ENCODE assay signal across 9 cellular contexts in the genomic region with DNA sequence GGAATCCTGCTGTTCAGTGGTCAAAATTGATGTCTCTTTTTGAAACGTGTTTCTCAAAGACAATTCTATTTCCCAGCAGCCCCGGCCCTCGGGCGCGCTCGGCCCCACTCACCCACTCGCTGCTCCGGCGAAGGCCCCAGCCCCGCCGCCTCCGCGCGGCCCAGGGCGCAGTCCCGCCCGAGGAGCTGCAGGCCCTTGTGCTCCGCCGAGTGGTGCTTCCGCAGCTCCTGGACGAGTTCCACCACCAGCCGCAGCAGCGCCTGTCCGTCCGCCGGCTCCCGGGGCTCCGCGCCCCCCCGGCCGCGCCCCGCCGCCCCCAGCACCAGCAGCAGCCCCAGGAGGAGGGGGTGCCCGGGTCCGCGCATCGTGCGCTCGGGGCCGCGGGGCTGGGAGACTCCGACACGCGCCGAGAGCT. TPM values are rescaled to one million over a fixed set of nuclear protein-coding genes. Genes with fewer than 3 reads are reported as not detected.
DNase-seq lines count a peak whose midpoint lies in the region; ATAC-seq and TF ChIP-seq lines count a peak whose summit lies in the region.
"Had no signal": no experiment of that assay in that cellular context is flagged by ENCODE, and none has a peak within 500 bp of the region (broad histone marks: within the 10 kb centered on the region; RNA-seq: fewer than 3 reads in every experiment).

No MANE protein-coding gene starts in this region.

- H3K9me3 ChIP-seq in GM23248 (ENCODE audit: low read depth) (no peaks in the 10 kb centered on the region), right atrium auricular region (no peaks in the 10 kb centered on the region), spleen (no peaks in the 10 kb centered on the region)

- no peaks in the 10 kb centered on the region for H3K9me3 Mint-ChIP-seq in activated CD8-positive, alpha-beta T cell treated with anti-CD3 and anti-CD28 coated beads, Interleukin-2, amount 10 ng/mL, durations not matched to agents 7 days and 5 days (ENCODE audit: insufficient read depth)

- peaks cover under 1% of the 10 kb centered on the region for H3K36me3 Mint-ChIP-seq in activated CD8-positive, alpha-beta T cell treated with anti-CD3 and anti-CD28 coated beads, Interleukin-2, amount 10 ng/mL, durations not matched to agents 7 days and 5 days (ENCODE audit: low read depth)

- H4K20me1 ChIP-seq in GM23248 (ENCODE audit: insufficient read depth), result no peaks in the 10 kb centered on the region

- H3F3A ChIP-seq in GM23248 (ENCODE audit: insufficient read depth), result peaks cover 37% of the 10 kb centered on the region

- peaks cover 9% of the 10 kb centered on the region for H3K4me1 Mint-ChIP-seq in activated CD8-positive, alpha-beta T cell treated with anti-CD3 and anti-CD28 coated beads, Interleukin-2, amount 10 ng/mL, durations not matched to agents 7 days and 5 days (ENCODE audit: low read depth)

- CTCF ChIA-PET in activated CD8-positive, alpha-beta T cell treated with anti-CD3 and anti-CD28 coated beads, Interleukin-2, amount 10 ng/mL, durations not matched to agents 7 days and 5 days (lab: Charles Lee), result no interaction called here

- peak; percentile 65 for ATAC-seq in activated CD8-positive, alpha-beta T cell treated with anti-CD3 and anti-CD28 coated beads, Interleukin-2, amount 10 ng/mL, durations not matched to agents 7 days and 5 days
- no peak for ATAC-seq in GM21528 (IDR thresholded peaks at IDR 0.05; ENCODE audit: low FRiP score, unreplicated experiment)

- intact Hi-C loops in spleen (cut with DNase I; ENCODE audit: low total_unique reads), result no loop called here

- TF ChIP-seq CTCF in right atrium auricular region (IDR thresholded peaks at IDR 0.05) (no peak), spleen (IDR thresholded peaks at IDR 0.05 in 8 of 11, conservative IDR thresholded peaks at IDR 0.05 in 3 of 11) (no peak)

- no peak overlapping the region for H3K4me3 Mint-ChIP-seq in activated CD8-positive, alpha-beta T cell treated with anti-CD3 and anti-CD28 coated beads, Interleukin-2, amount 10 ng/mL, durations not matched to agents 7 days and 5 days

- no peak overlapping the region for H2AFZ ChIP-seq in GM23248

- H3K27ac Mint-ChIP-seq in activated CD8-positive, alpha-beta T cell treated with anti-CD3 and anti-CD28 coated beads, Interleukin-2, amount 10 ng/mL, durations not matched to agents 7 days and 5 days, result no peak overlapping the region

- in situ Hi-C loops in GM23248 (cut with MboI), result no loop called here

- no peaks in the 10 kb centered on the region for H3K79me2 ChIP-seq in GM23248 (ENCODE audit: insufficient read depth)

- H3K4me1 ChIP-seq in GM23248 (ENCODE audit: insufficient read depth) (peaks cover 24% of the 10 kb centered on the region), right atrium auricular region (peaks cover 0 to 34% of the 10 kb centered on the region in 2 donors), spleen (peaks cover 13 to 43% (median 33%) of the 10 kb centered on the region in 6 donors)

- POLR2A ChIA-PET in activated CD8-positive, alpha-beta T cell treated with anti-CD3 and anti-CD28 coated beads, Interleukin-2, amount 10 ng/mL, durations not matched to agents 7 days and 5 days (lab: Charles Lee), result no interaction called here

- peak; percentile 42 for DNase-seq in GM23248
- no peak for DNase-seq in activated CD8-positive, alpha-beta T cell treated with anti-CD3 and anti-CD28 coated beads, Interleukin-2, amount 10 ng/mL, durations not matched to agents 7 days and 5 days
- DNase-seq in right atrium auricular region (ENCODE audit: low spot score), result no peak
- DNase-seq in spleen, result no peak
- no peak for DNase-seq in activated effector memory CD4-positive, alpha-beta T cell treated with Interleukin-2 at 50 U/mL for 16 hours
- DNase-seq in HuH-7 (ENCODE audit: low spot score), result no peak
- no peak for DNase-seq in stimulated activated CD4-positive, alpha-beta T cell treated with anti-CD3 and anti-CD28 coated beads, Interleukin-1b, Interleukin-23, amount 100 ng/mL, for 48 hours

- no peaks in the 10 kb centered on the region for H3K9me2 ChIP-seq in GM23248 (ENCODE audit: insufficient read depth)

- no peaks in the 10 kb centered on the region for H3K36me3 ChIP-seq in GM23248 (ENCODE audit: low read depth)
- no peaks in the 10 kb centered on the region for H3K36me3 ChIP-seq in right atrium auricular region
- H3K36me3 ChIP-seq in spleen, result peaks cover 0 to 22% (median under 1%) of the 10 kb centered on the region in 6 donors

- TF ChIP-seq POLR2A in spleen (IDR thresholded peaks at IDR 0.05), result no peak

- peak overlapping the region; percentile 49 for H3K4me3 ChIP-seq in GM23248
- H3K4me3 ChIP-seq in right atrium auricular region, result peak overlapping the region; percentile 17 to 56
- H3K4me3 ChIP-seq in spleen, result peak overlapping the region; percentile 36 to 70 (median 55)

- H3K27ac ChIP-seq in GM23248 (no peak overlapping the region), right atrium auricular region (no peak overlapping the region), spleen (peak overlapping the region in 7 of 8 donors; percentile 36 to 78 (median 63))

- H3K27me3 ChIP-seq in GM23248 (replicated peaks; ENCODE audit: insufficient read depth) (peaks cover 4% of the 10 kb centered on the region; the same call in 1 of the 2 replicates), right atrium auricular region (peaks cover 4 to 19% of the 10 kb centered on the region in 2 donors), spleen (replicated peaks in 1 of 7) (peaks cover 0 to 55% (median 36%) of the 10 kb centered on the region in 7 donors)

- WGBS in GM23248 (ENCODE audit: low coverage in 1 of 2, low lambda C conversion rate in 2 of 2, missing lambda C conversion rate in 2 of 2), 2 experiments, result 7 to 10% methylated on average over 17 to 38 of the region's 46 CpGs
- 0 to 1% (median 1%) methylated on average over 27 to 46 of the region's 46 CpGs for WGBS in spleen, 5 donors

- no peak overlapping the region for H3K9ac ChIP-seq in GM23248

- peaks cover 40% of the 10 kb centered on the region for H3K27me3 Mint-ChIP-seq in activated CD8-positive, alpha-beta T cell treated with anti-CD3 and anti-CD28 coated beads, Interleukin-2, amount 10 ng/mL, durations not matched to agents 7 days and 5 days (ENCODE audit: low read depth)

- peak overlapping the region; percentile 51 for H3K4me2 ChIP-seq in GM23248 (ENCODE audit: unreplicated experiment)

RNA-seq across cellular contexts. Expression of a gene that starts 0.4 kb away (rescaled TPM):
- not detected in 2 replicates for total RNA-seq in GM23248 (2014; rRNA removed; shearing (Covaris generic))
- polyA plus RNA-seq in GM23248 (2016; fragmentation: Nextera tagmentation; extraction: Ambion mirVana) (not detected in 2 replicates), spleen (1 to 10 TPM; 2.1 to 5.0 (median 4.2) TPM)
- not detected for total RNA-seq in activated CD8-positive, alpha-beta T cell treated with anti-CD3 and anti-CD28 coated beads, Interleukin-2, amount 10 ng/mL, durations not matched to agents 7 days and 5 days
- total RNA-seq in right atrium auricular region (1 to 10 TPM in 1 of 2 donors, not detected in 1; 1.1 TPM), spleen (10 to 100 TPM in 3 of 7 donors, 1 to 10 TPM in 4; 3.3 to 22.9 (median 8.3) TPM)
- total RNA-seq: LHCN-M2 had no signal

RNA-seq across cellular contexts. Expression of a gene that starts 22.7 kb away (rescaled TPM):
- total RNA-seq in GM23248 (2014; rRNA removed; shearing (Covaris generic)), result 116 and 183 TPM in 2 replicates
- polyA plus RNA-seq in GM23248 (2016; fragmentation: Nextera tagmentation; extraction: Ambion mirVana), result 156 TPM in 2 replicates
- total RNA-seq in activated CD8-positive, alpha-beta T cell treated with anti-CD3 and anti-CD28 coated beads, Interleukin-2, amount 10 ng/mL, durations not matched to agents 7 days and 5 days, result 10 to 100 TPM; 93.7 to 97.7 TPM
- total RNA-seq in right atrium auricular region, result 10 to 100 TPM; 46.2 to 59.5 TPM
- 100 to 1,000 TPM in 1 of 7 donors, 10 to 100 TPM in 6; 63.7 to 103 (median 72.7) TPM for total RNA-seq in spleen
- 10 to 100 TPM; 58.1 to 83.2 (median 73.0) TPM for polyA plus RNA-seq in spleen

RNA-seq across cellular contexts. Expression of a gene that starts 23.6 kb away (rescaled TPM):
- total RNA-seq in GM23248 (2014; rRNA removed; shearing (Covaris generic)), result 24.0 and 34.8 TPM in 2 replicates
- polyA plus RNA-seq in GM23248 (2016; fragmentation: Nextera tagmentation; extraction: Ambion mirVana) (23.6 and 25.2 TPM in 2 replicates), spleen (10 to 100 TPM; 30.6 to 37.6 (median 33.3) TPM)
- 10 to 100 TPM; 10.9 to 13.2 TPM for total RNA-seq in activated CD8-positive, alpha-beta T cell treated with anti-CD3 and anti-CD28 coated beads, Interleukin-2, amount 10 ng/mL, durations not matched to agents 7 days and 5 days
- total RNA-seq in right atrium auricular region (10 to 100 TPM in 1 of 2 donors, 1 to 10 TPM in 1; 7.8 to 11.3 TPM), spleen (10 to 100 TPM; 31.0 to 72.8 (median 39.5) TPM)

Comparison
In these comparisons a context has a peak if more than half of its experiments do, and no peak if none do; other contexts are left out.
1. H3K27ac ChIP-seq: peak in spleen (7 of 8); none in GM23248 (single experiment) and right atrium auricular region (0 of 2).
2. Peak in every context shown above with its lines, with median percentiles within 50 percentile points of each other: H3K4me3 ChIP-seq.